In genomic region chr4:109015413-109015810, GRCh38 we compare ENCODE assay signal across 20 cellular contexts.
A peak's percentile ranks its signal among the peaks of the same experiment; 100 is the strongest.
DNase-seq lines count a peak whose midpoint lies in the region; ATAC-seq, FAIRE-seq and TF ChIP-seq lines count a peak whose summit lies in the region.
"Had no signal": no experiment of that assay in that cellular context is flagged by ENCODE, and none has a peak within 500 bp of the region (broad histone marks: within the 10 kb centered on the region; RNA-seq: fewer than 3 reads in every experiment).

No MANE protein-coding gene starts in this region.

- H3K36me3 Mint-ChIP-seq in neural progenitor cell = no peaks in the 10 kb centered on the region
- H3K36me3 Mint-ChIP-seq in stimulated activated naive B cell treated with anti-CD40 and anti-IgM and Interleukin-4, amounts not matched to agents 10 μg/mL and 1 μg/mL and 100 μg/mL, for 72 hours = no peaks in the 10 kb centered on the region
- H3K36me3 Mint-ChIP-seq: CD14-positive monocyte; CD4-positive, alpha-beta memory T cell had no signal

- H3K9ac ChIP-seq in IMR-90 (ENCODE audit: low read depth, low read length) (no peak overlapping the region), neural progenitor cell (no peak overlapping the region)
- H3K9ac ChIP-seq: BLaER1 had no signal

- H3K36me3 ChIP-seq in IMR-90 (ENCODE audit: control insufficient read depth, insufficient read depth, low read length) (no peaks in the 10 kb centered on the region), bronchial epithelial cell (ENCODE audit: control insufficient read depth, insufficient read depth, low read length) (no peaks in the 10 kb centered on the region), neural progenitor cell (no peaks in the 10 kb centered on the region), right atrium auricular region (no peaks in the 10 kb centered on the region)

- H3K79me1 ChIP-seq in IMR-90 (ENCODE audit: low read depth in 1 of 2, low read length in 2 of 2) = no peaks in the 10 kb centered on the region

- TF ChIP-seq CTCF in IMR-90 (conservative IDR thresholded peaks at IDR 0.05; ENCODE audit: low read depth, low read length) (no peak), bronchial epithelial cell (IDR thresholded peaks at IDR 0.05; ENCODE audit: insufficient read depth, low read length, severe bottlenecking) (no peak), neural progenitor cell (IDR thresholded peaks at IDR 0.05) (no peak), right atrium auricular region (IDR thresholded peaks at IDR 0.05) (no peak)

- H4K20me1 ChIP-seq in IMR-90 (ENCODE audit: insufficient read depth, low read length) (no peaks in the 10 kb centered on the region), neural progenitor cell (ENCODE audit: low read depth) (no peaks in the 10 kb centered on the region)
- H4K20me1 ChIP-seq: BLaER1 had no signal

- no peak overlapping the region for H2BK5ac ChIP-seq in IMR-90 (ENCODE audit: low read depth, low read length, poor library complexity, severe bottlenecking)

- no peak overlapping the region for H2AFZ ChIP-seq in IMR-90 (replicated peaks; ENCODE audit: low read length, poor library complexity)
- H2AFZ ChIP-seq in neural progenitor cell (replicated peaks) = peak overlapping the region; percentile 68
- H2AFZ ChIP-seq: GM23338 had no signal

- FAIRE-seq in bronchial epithelial cell (lab: Jason Lieb, UNC) = peak; percentile 50
- FAIRE-seq: A549, H54 had no signal

- H4K8ac ChIP-seq in IMR-90 (ENCODE audit: low read depth in 2 of 2, low read length in 2 of 2) = no peak overlapping the region

- intact Hi-C loops in IMR-90 (cut with micrococcal nuclease) = no loop called here

- no peaks in the 10 kb centered on the region for H3K9me3 Mint-ChIP-seq in neural progenitor cell
- no peaks in the 10 kb centered on the region for H3K9me3 Mint-ChIP-seq in stimulated activated naive B cell treated with anti-CD40 and anti-IgM and Interleukin-4, amounts not matched to agents 10 μg/mL and 1 μg/mL and 100 μg/mL, for 72 hours

- H2AK5ac ChIP-seq in IMR-90 (ENCODE audit: low read depth, low read length) = no peak overlapping the region

- CTCF ChIA-PET in IMR-90 (lab: Yijun Ruan, JAX) = no interaction called here

- H4K91ac ChIP-seq in IMR-90 (ENCODE audit: insufficient read depth, low read depth, low read length) = no peak overlapping the region

- no peak overlapping the region for H2BK120ac ChIP-seq in IMR-90 (ENCODE audit: low read depth, low read length)

- no peak overlapping the region for H3K4me3 Mint-ChIP-seq in neural progenitor cell
- H3K4me3 Mint-ChIP-seq in stimulated activated naive B cell treated with anti-CD40 and anti-IgM and Interleukin-4, amounts not matched to agents 10 μg/mL and 1 μg/mL and 100 μg/mL, for 72 hours = no peak overlapping the region
- H3K4me3 Mint-ChIP-seq: CD14-positive monocyte; CD4-positive, alpha-beta memory T cell; GM23338 had no signal

- no peak overlapping the region for H3K4me2 ChIP-seq in IMR-90 (ENCODE audit: low read depth, low read length)
- no peak overlapping the region for H3K4me2 ChIP-seq in neural progenitor cell
- H3K4me2 ChIP-seq: A549, BLaER1, GM23338 had no signal

- no peak overlapping the region for H3K14ac ChIP-seq in IMR-90 (replicated peaks; ENCODE audit: low read depth, low read length)

- H3K18ac ChIP-seq in IMR-90 (ENCODE audit: low read depth, low read length) = no peak overlapping the region

- H3K23ac ChIP-seq in IMR-90 (ENCODE audit: low read depth, low read length) = no peak overlapping the region

- H3K9me3 ChIP-seq in IMR-90 (ENCODE audit: control insufficient read depth, insufficient read depth, low read length) = peaks cover 7% of the 10 kb centered on the region; the same call in 1 of the 2 replicates
- H3K9me3 ChIP-seq in neural progenitor cell (ENCODE audit: low read depth) = no peaks in the 10 kb centered on the region
- no peaks in the 10 kb centered on the region for H3K9me3 ChIP-seq in right atrium auricular region
- H3K9me3 ChIP-seq: A549 had no signal

- no peak overlapping the region for H3K4ac ChIP-seq in IMR-90 (ENCODE audit: low read depth, low read length)

- H2BK20ac ChIP-seq in IMR-90 (ENCODE audit: low read depth, low read length) = no peak overlapping the region

- H3F3A ChIP-seq in neural progenitor cell (ENCODE audit: low read depth) = no peaks in the 10 kb centered on the region

- in situ Hi-C loops in IMR-90 (cut with MboI; ENCODE audit: low sequenced_read_pairs) = no loop called here

- H3K9me1 ChIP-seq in IMR-90 (ENCODE audit: insufficient read depth, low read length) = no peaks in the 10 kb centered on the region

- POLR2A ChIA-PET in IMR-90 (lab: Charles Lee; ENCODE audit: unreplicated experiment) = no interaction called here

- dilution Hi-C loops in IMR-90 (cut with HindIII; ENCODE audit: low sequenced_read_pairs, unreplicated experiment) = no loop called here

- TF ChIP-seq RAD21 in IMR-90 (IDR thresholded peaks at IDR 0.05; ENCODE audit: low read length) = no peak

- ATAC-seq in IMR-90 (ENCODE audit: low read depth) = no peak; the same call in 1 of the 2 replicates
- ATAC-seq in stimulated activated naive B cell treated with anti-CD40 and anti-IgM and Interleukin-4, amounts not matched to agents 10 μg/mL and 1 μg/mL and 100 μg/mL, for 72 hours (replicated peaks) = no peak
- ATAC-seq: A549, GM23338 had no signal

- DNase-seq in IMR-90 (peak; percentile 18), bronchial epithelial cell (ENCODE audit: low read depth) (no peak), kidney glomerular epithelial cell (lab: John Stamatoyannopoulos, UW) (peak; percentile 16), neural progenitor cell (ENCODE audit: low spot score) (no peak), DMS153 treated with DMSO at 0.1 percent for 48 hours (lab: John Stamatoyannopoulos, UW; ENCODE audit: unreplicated experiment) (no peak), right atrium auricular region (ENCODE audit: low spot score) (no peak), NCI-H1417 (lab: John Stamatoyannopoulos, UW) (no peak)
- no peak for DNase-seq in stimulated activated naive B cell treated with anti-CD40 and anti-IgM and Interleukin-4, amounts not matched to agents 10 μg/mL and 1 μg/mL and 100 μg/mL, for 72 hours
- DNase-seq: CD4-positive, alpha-beta memory T cell; DMS153; DMS79 treated with DMSO at 0.1 percent for 48 hours; GF-D8; HCEC 1CT had no signal

- no peak overlapping the region for H2BK15ac ChIP-seq in IMR-90 (ENCODE audit: low read depth, low read length)

- WGBS in IMR-90 (ENCODE audit: extremely low coverage in 2 of 2, insufficient read length in 1 of 2), 2 experiments = no CpG with 5 or more reads among the region's 2 CpGs

- H3K4me1 ChIP-seq in IMR-90 (ENCODE audit: control insufficient read depth, insufficient read depth, low read length) (no peaks in the 10 kb centered on the region; the same call in 1 of the 2 replicates), neural progenitor cell (no peaks in the 10 kb centered on the region), right atrium auricular region (no peaks in the 10 kb centered on the region)
- H3K4me1 ChIP-seq: A549 had no signal

- no peaks in the 10 kb centered on the region for H3K79me2 ChIP-seq in neural progenitor cell (ENCODE audit: low read depth)

- H3K4me3 ChIP-seq in IMR-90 (ENCODE audit: insufficient read depth, low read depth, low read length) = no peak overlapping the region
- H3K4me3 ChIP-seq in bronchial epithelial cell (ENCODE audit: low read depth, low read length) = no peak overlapping the region
- H3K4me3 ChIP-seq in neural progenitor cell = no peak overlapping the region
- no peak overlapping the region for H3K4me3 ChIP-seq in right atrium auricular region
- H3K4me3 ChIP-seq: A549, BLaER1, GM23338 had no signal

- no peak for TF ChIP-seq POLR2A in IMR-90 (IDR thresholded peaks at IDR 0.05; ENCODE audit: low read depth, low read length)

- H4K5ac ChIP-seq in IMR-90 (ENCODE audit: low read depth, low read length) = no peak overlapping the region

- H3K27ac ChIP-seq in IMR-90 (ENCODE audit: insufficient read depth, low read length) = no peak overlapping the region
- H3K27ac ChIP-seq in neural progenitor cell = no peak overlapping the region
- no peak overlapping the region for H3K27ac ChIP-seq in right atrium auricular region
- H3K27ac ChIP-seq: 22Rv1, A549, BLaER1, HL-60 had no signal

- H2AK9ac ChIP-seq in IMR-90 (replicated peaks; ENCODE audit: low read depth, low read length, poor library complexity) = no peak overlapping the region

- H3K27ac Mint-ChIP-seq in neural progenitor cell = no peak overlapping the region
- no peak overlapping the region for H3K27ac Mint-ChIP-seq in stimulated activated naive B cell treated with anti-CD40 and anti-IgM and Interleukin-4, amounts not matched to agents 10 μg/mL and 1 μg/mL and 100 μg/mL, for 72 hours
- H3K27ac Mint-ChIP-seq: GM23338 had no signal

- H3K27me3 Mint-ChIP-seq in neural progenitor cell (ENCODE audit: insufficient read depth, low read depth) = no peaks in the 10 kb centered on the region
- no peaks in the 10 kb centered on the region for H3K27me3 Mint-ChIP-seq in stimulated activated naive B cell treated with anti-CD40 and anti-IgM and Interleukin-4, amounts not matched to agents 10 μg/mL and 1 μg/mL and 100 μg/mL, for 72 hours

- no peaks in the 10 kb centered on the region for H3K27me3 ChIP-seq in IMR-90 (ENCODE audit: control insufficient read depth, insufficient read depth, low read length)
- no peaks in the 10 kb centered on the region for H3K27me3 ChIP-seq in bronchial epithelial cell (ENCODE audit: control insufficient read depth, insufficient read depth, low read length)
- H3K27me3 ChIP-seq in neural progenitor cell = no peaks in the 10 kb centered on the region
- H3K27me3 ChIP-seq in right atrium auricular region = no peaks in the 10 kb centered on the region
- H3K27me3 ChIP-seq: BLaER1 had no signal

- no TSS peak for BruUV-seq in IMR-90 (replicated peaks; lab: Mats Ljungman, UMichigan)

- H3K4me1 Mint-ChIP-seq in neural progenitor cell = no peaks in the 10 kb centered on the region
- no peaks in the 10 kb centered on the region for H3K4me1 Mint-ChIP-seq in stimulated activated naive B cell treated with anti-CD40 and anti-IgM and Interleukin-4, amounts not matched to agents 10 μg/mL and 1 μg/mL and 100 μg/mL, for 72 hours
- H3K4me1 Mint-ChIP-seq: CD14-positive monocyte, GM23338 had no signal

- no peak overlapping the region for H3K56ac ChIP-seq in IMR-90 (ENCODE audit: extremely low read depth, insufficient read depth, low read length)

TF ChIP-seq in IMR-90, 13 proteins besides CTCF, POLR2A, EP300 and RAD21 (continues in another document):
- TF ChIP-seq SMC3 (IDR thresholded peaks at IDR 0.05; ENCODE audit: low read depth, low read length) (no peak), MAZ (IDR thresholded peaks at IDR 0.05; ENCODE audit: borderline replicate concordance, low read depth, low read length) (no peak), BHLHE40 (IDR thresholded peaks at IDR 0.05; ENCODE audit: low read depth, low read length) (no peak)

Comparison
In these comparisons a context has a peak if more than half of its experiments do, and no peak if none do; other contexts are left out.
1. DNase-seq: peak in IMR-90 (single experiment) and kidney glomerular epithelial cell (single experiment); none in bronchial epithelial cell (single experiment), neural progenitor cell (single experiment), DMS153 treated with DMSO at 0.1 percent for 48 hours (single experiment), right atrium auricular region (single experiment), stimulated activated naive B cell treated with anti-CD40 and anti-IgM and Interleukin-4, amounts not matched to agents 10 μg/mL and 1 μg/mL and 100 μg/mL, for 72 hours (single experiment) and NCI-H1417 (0 of 3).